In genomic region chr7:116310131-116310530, GRCh38 we compare ENCODE assay signal across 18 cellular contexts.
DNase-seq lines count a peak whose midpoint lies in the region; ATAC-seq and TF ChIP-seq lines count a peak whose summit lies in the region.
"Had no signal": no experiment of that assay in that cellular context is flagged by ENCODE, and none has a peak within 500 bp of the region (broad histone marks: within the 10 kb centered on the region; RNA-seq: fewer than 3 reads in every experiment).

No MANE protein-coding gene starts in this region.

- H3K27me3 Mint-ChIP-seq in Calu3 (ENCODE audit: unreplicated experiment): no peaks in the 10 kb centered on the region

- no peaks in the 10 kb centered on the region for H4K20me1 ChIP-seq in IMR-90 (ENCODE audit: insufficient read depth, low read length)
- H4K20me1 ChIP-seq: BLaER1 had no signal

- no peak overlapping the region for H3K9ac ChIP-seq in IMR-90 (ENCODE audit: low read depth, low read length)
- no peak overlapping the region for H3K9ac ChIP-seq in mesenchymal stem cell (ENCODE audit: low read length)
- H3K9ac ChIP-seq: BLaER1 had no signal

- H3K9me3 ChIP-seq in IMR-90 (ENCODE audit: control insufficient read depth, insufficient read depth, low read length) (no peaks in the 10 kb centered on the region), Panc1 (ENCODE audit: control insufficient read depth, insufficient read depth, low read depth, low read length) (peaks cover 12% of the 10 kb centered on the region; the same call in 1 of the 2 replicates), mesenchymal stem cell (ENCODE audit: control insufficient read depth, low read length) (no peaks in the 10 kb centered on the region), transverse colon (no peaks in the 10 kb centered on the region)
- H3K9me3 ChIP-seq: BE2C, BLaER1 had no signal

- CTCF ChIA-PET in IMR-90 (lab: Yijun Ruan, JAX): no interaction called here
- CTCF ChIA-PET in Panc1 (lab: Charles Lee): no interaction called here
- CTCF ChIA-PET in Calu3 (lab: Charles Lee): no interaction called here

- H3K14ac ChIP-seq in IMR-90 (replicated peaks; ENCODE audit: low read depth, low read length) (no peak overlapping the region), mesenchymal stem cell (ENCODE audit: low read length in 2 of 2) (no peak overlapping the region)

- peaks cover 6% of the 10 kb centered on the region for H3K4me1 Mint-ChIP-seq in Calu3 (ENCODE audit: low read depth, unreplicated experiment)
- H3K4me1 Mint-ChIP-seq: CD14-positive monocyte; CD4-positive, alpha-beta memory T cell; CD4-positive, CD25-positive, alpha-beta regulatory T cell; CD8-positive, alpha-beta memory T cell had no signal

- no peak overlapping the region; the same call in 1 of the 2 replicates for H4K91ac ChIP-seq in IMR-90 (ENCODE audit: insufficient read depth, low read depth, low read length)
- H4K91ac ChIP-seq in mesenchymal stem cell (ENCODE audit: low read length): no peak overlapping the region

- H3K23ac ChIP-seq in IMR-90 (ENCODE audit: low read depth, low read length) (no peak overlapping the region), mesenchymal stem cell (ENCODE audit: low read length in 2 of 2) (no peak overlapping the region)

- TF ChIP-seq EP300 in transverse colon (IDR thresholded peaks at IDR 0.05; ENCODE audit: low read depth): no peak

- no peak for TF ChIP-seq RAD21 in IMR-90 (IDR thresholded peaks at IDR 0.05; ENCODE audit: low read length)

- intact Hi-C loops in IMR-90 (cut with micrococcal nuclease) (no loop called here), Panc1 (cut with micrococcal nuclease; ENCODE audit: unreplicated experiment) (no loop called here), Calu3 (cut with micrococcal nuclease; ENCODE audit: unreplicated experiment) (no loop called here), transverse colon (cut with DNase I; ENCODE audit: low total_unique reads) (no loop called here)

- no peak overlapping the region for H4K8ac ChIP-seq in IMR-90 (ENCODE audit: low read depth in 2 of 2, low read length in 2 of 2)
- H4K8ac ChIP-seq in mesenchymal stem cell (ENCODE audit: low read length): peak overlapping the region; percentile 66

- H3K36me3 ChIP-seq in IMR-90 (ENCODE audit: control insufficient read depth, insufficient read depth, low read length) (no peaks in the 10 kb centered on the region), Panc1 (ENCODE audit: control insufficient read depth, insufficient read depth, low read length) (no peaks in the 10 kb centered on the region), mesenchymal stem cell (ENCODE audit: control insufficient read depth in 1 of 2, insufficient read depth in 2 of 2, low read depth in 1 of 2, low read length in 2 of 2) (no peaks in the 10 kb centered on the region), transverse colon (no peaks in the 10 kb centered on the region)
- H3K36me3 ChIP-seq: BE2C, BLaER1 had no signal

- H3K4me1 ChIP-seq in IMR-90 (ENCODE audit: control insufficient read depth, insufficient read depth, low read length) (peaks cover 2% of the 10 kb centered on the region), Panc1 (ENCODE audit: control insufficient read depth, insufficient read depth, low read length) (no peaks in the 10 kb centered on the region), mesenchymal stem cell (ENCODE audit: control insufficient read depth, insufficient read depth, low read depth, low read length) (no peaks in the 10 kb centered on the region), transverse colon (no peaks in the 10 kb centered on the region)
- H3K4me1 ChIP-seq: BE2C had no signal

- H3K27ac ChIP-seq in IMR-90 (ENCODE audit: insufficient read depth, low read length) (no peak overlapping the region), Panc1 (ENCODE audit: low read length) (peak overlapping the region; percentile 52; the same call in 1 of the 2 replicates), mesenchymal stem cell (ENCODE audit: low read length, poor library complexity, severe bottlenecking) (no peak overlapping the region), transverse colon (no peak overlapping the region)
- H3K27ac ChIP-seq: BLaER1 had no signal

- H2AK5ac ChIP-seq in IMR-90 (ENCODE audit: low read depth, low read length) (no peak overlapping the region), mesenchymal stem cell (ENCODE audit: low read length, severe bottlenecking) (peak overlapping the region; percentile 80)

- no CpG with 5 or more reads among the region's 3 CpGs for WGBS in IMR-90 (ENCODE audit: extremely low coverage in 2 of 2, insufficient read length in 1 of 2), 2 experiments
- 90% methylated on average over 3 of the region's 3 CpGs for WGBS in mesenchymal stem cell
- 55 to 65% methylated on average over 2 to 3 of the region's 3 CpGs for WGBS in transverse colon (ENCODE audit: low coverage in 1 of 2), 2 donors

- H3K4me3 Mint-ChIP-seq in Calu3 (ENCODE audit: low read depth, unreplicated experiment): no peak overlapping the region
- H3K4me3 Mint-ChIP-seq: CD14-positive monocyte; CD4-positive, alpha-beta memory T cell; CD4-positive, CD25-positive, alpha-beta regulatory T cell; CD8-positive, alpha-beta memory T cell had no signal

- no peak for ATAC-seq in IMR-90 (ENCODE audit: low read depth)
- no peak for ATAC-seq in Panc1

- no peak overlapping the region for H2AK9ac ChIP-seq in IMR-90 (replicated peaks; ENCODE audit: low read depth, low read length, poor library complexity)

- BruUV-seq in IMR-90 (replicated peaks; lab: Mats Ljungman, UMichigan) (no TSS peak), Panc1 (replicated peaks; lab: Mats Ljungman, UMichigan) (no TSS peak), Calu3 (replicated peaks; lab: Mats Ljungman, UMichigan) (no TSS peak)

- H3K4me3 ChIP-seq in IMR-90 (ENCODE audit: insufficient read depth, low read depth, low read length) (no peak overlapping the region), Panc1 (ENCODE audit: low read depth in 2 of 2, low read length in 2 of 2) (no peak overlapping the region), mesenchymal stem cell (ENCODE audit: insufficient read depth in 1 of 2, low read depth in 1 of 2, low read length in 2 of 2) (no peak overlapping the region), transverse colon (no peak overlapping the region)
- H3K4me3 ChIP-seq: BLaER1 had no signal

- H3K4me2 ChIP-seq in IMR-90 (ENCODE audit: low read depth, low read length) (no peak overlapping the region), mesenchymal stem cell (ENCODE audit: low read length, poor library complexity, severe bottlenecking) (no peak overlapping the region)
- H3K4me2 ChIP-seq: BLaER1 had no signal

- H3K79me1 ChIP-seq in IMR-90 (ENCODE audit: low read depth in 1 of 2, low read length in 2 of 2): peaks cover 6 to 9% of the 10 kb centered on the region in 2 experiments; a peak in 3 of 4 replicates
- H3K79me1 ChIP-seq in mesenchymal stem cell (replicated peaks; ENCODE audit: low read length, poor library complexity, severe bottlenecking): peaks cover 2% of the 10 kb centered on the region

- no peaks in the 10 kb centered on the region for H3K36me3 Mint-ChIP-seq in Calu3 (ENCODE audit: insufficient read depth, unreplicated experiment)
- H3K36me3 Mint-ChIP-seq: CD14-positive monocyte; CD4-positive, alpha-beta memory T cell; CD4-positive, CD25-positive, alpha-beta regulatory T cell; CD8-positive, alpha-beta memory T cell had no signal

- H3K27me3 ChIP-seq in IMR-90 (ENCODE audit: control insufficient read depth, insufficient read depth, low read length) (no peaks in the 10 kb centered on the region), Panc1 (ENCODE audit: control insufficient read depth, insufficient read depth, low read length) (no peaks in the 10 kb centered on the region), mesenchymal stem cell (ENCODE audit: control insufficient read depth in 1 of 2, insufficient read depth in 1 of 2, low read length in 2 of 2) (no peaks in the 10 kb centered on the region), transverse colon (no peaks in the 10 kb centered on the region)
- H3K27me3 ChIP-seq: BE2C, BLaER1 had no signal

- H4K5ac ChIP-seq in IMR-90 (ENCODE audit: low read depth, low read length): no peak overlapping the region

- POLR2A ChIA-PET in IMR-90 (lab: Charles Lee; ENCODE audit: unreplicated experiment) (no interaction called here), Panc1 (lab: Charles Lee) (no interaction called here)

- no peak overlapping the region for H3K27ac Mint-ChIP-seq in Calu3 (ENCODE audit: unreplicated experiment)
- H3K27ac Mint-ChIP-seq: CD14-positive monocyte; CD4-positive, alpha-beta memory T cell; CD4-positive, CD25-positive, alpha-beta regulatory T cell; CD8-positive, alpha-beta memory T cell had no signal

- no peak overlapping the region for H3K56ac ChIP-seq in IMR-90 (ENCODE audit: extremely low read depth, insufficient read depth, low read length)

- TF ChIP-seq CTCF in IMR-90 (conservative IDR thresholded peaks at IDR 0.05; ENCODE audit: low read depth, low read length): no peak
- TF ChIP-seq CTCF in Panc1 (IDR thresholded peaks at IDR 0.05): no peak
- no peak for TF ChIP-seq CTCF in Calu3 (IDR thresholded peaks at IDR 0.05; ENCODE audit: unreplicated experiment)
- no peak for TF ChIP-seq CTCF in transverse colon (IDR thresholded peaks at IDR 0.05)

- no peak overlapping the region for H2BK15ac ChIP-seq in IMR-90 (ENCODE audit: low read depth, low read length)
- no peak overlapping the region for H2BK15ac ChIP-seq in mesenchymal stem cell (ENCODE audit: low read depth, poor library complexity, severe bottlenecking)

- H2BK120ac ChIP-seq in IMR-90 (ENCODE audit: low read depth, low read length) (no peak overlapping the region), mesenchymal stem cell (ENCODE audit: low read depth, low read length) (no peak overlapping the region)

- H2BK5ac ChIP-seq in IMR-90 (ENCODE audit: low read depth, low read length, poor library complexity, severe bottlenecking) (no peak overlapping the region), mesenchymal stem cell (ENCODE audit: low read depth, low read length, poor library complexity, severe bottlenecking) (no peak overlapping the region)

- dilution Hi-C loops in IMR-90 (cut with HindIII; ENCODE audit: low sequenced_read_pairs, unreplicated experiment): no loop called here

- TF ChIP-seq POLR2A in IMR-90 (IDR thresholded peaks at IDR 0.05; ENCODE audit: low read depth, low read length) (no peak), transverse colon (IDR thresholded peaks at IDR 0.05) (no peak)

- H2BK20ac ChIP-seq in IMR-90 (ENCODE audit: low read depth, low read length): no peak overlapping the region

- no peaks in the 10 kb centered on the region for H3K9me1 ChIP-seq in IMR-90 (ENCODE audit: insufficient read depth, low read length)

- no peak for DNase-seq in IMR-90
- no peak for DNase-seq in Panc1 (ENCODE audit: low read depth, low spot score)
- no peak for DNase-seq in mesenchymal stem cell
- no peak for DNase-seq in NCI-H2029 (lab: John Stamatoyannopoulos, UW)
- no peak for DNase-seq in Calu3
- no peak for DNase-seq in transverse colon
- DNase-seq: 8988T; ACHN; BE2C; C1 segment of cervical spinal cord; CD4-positive, alpha-beta memory T cell; CD4-positive, CD25-positive, alpha-beta regulatory T cell; CD8-positive, alpha-beta memory T cell; COR-L47; DMS79 treated with DMSO at 0.1 percent for 48 hours; GF-D8 had no signal

- no peak overlapping the region; the same call in 1 of the 2 replicates for H3K4ac ChIP-seq in IMR-90 (ENCODE audit: low read depth, low read length)
- no peak overlapping the region for H3K4ac ChIP-seq in mesenchymal stem cell (ENCODE audit: low read depth in 1 of 2, low read length in 2 of 2)

- in situ Hi-C loops in IMR-90 (cut with MboI; ENCODE audit: low sequenced_read_pairs) (no loop called here), Panc1 (cut with HindIII; ENCODE audit: low pct_unique_long_range_greater_than_20kb, low sequenced_read_pairs) (no loop called here), transverse colon (cut with MboI; ENCODE audit: low pct_ligation_motif_present in 1 of 4, low pct_unique_long_range_greater_than_20kb in 1 of 4, low sequenced_read_pairs in 3 of 4) (no loop called here)

- H3K18ac ChIP-seq in IMR-90 (ENCODE audit: low read depth, low read length) (peak overlapping the region; percentile 40; the same call in 1 of the 2 replicates), mesenchymal stem cell (ENCODE audit: low read depth in 1 of 2, low read length in 2 of 2) (no peak overlapping the region)

- H2AFZ ChIP-seq in IMR-90 (replicated peaks; ENCODE audit: low read length, poor library complexity) (no peak overlapping the region), mesenchymal stem cell (ENCODE audit: low read depth, low read length) (no peak overlapping the region)

- no peaks in the 10 kb centered on the region for H3K9me3 Mint-ChIP-seq in Calu3 (ENCODE audit: low read depth, unreplicated experiment)
- H3K9me3 Mint-ChIP-seq: CD14-positive monocyte; CD4-positive, alpha-beta memory T cell; CD8-positive, alpha-beta memory T cell had no signal

- no peak overlapping the region for H2BK12ac ChIP-seq in mesenchymal stem cell (ENCODE audit: low read length in 2 of 2)
